In the genomic region with DNA sequence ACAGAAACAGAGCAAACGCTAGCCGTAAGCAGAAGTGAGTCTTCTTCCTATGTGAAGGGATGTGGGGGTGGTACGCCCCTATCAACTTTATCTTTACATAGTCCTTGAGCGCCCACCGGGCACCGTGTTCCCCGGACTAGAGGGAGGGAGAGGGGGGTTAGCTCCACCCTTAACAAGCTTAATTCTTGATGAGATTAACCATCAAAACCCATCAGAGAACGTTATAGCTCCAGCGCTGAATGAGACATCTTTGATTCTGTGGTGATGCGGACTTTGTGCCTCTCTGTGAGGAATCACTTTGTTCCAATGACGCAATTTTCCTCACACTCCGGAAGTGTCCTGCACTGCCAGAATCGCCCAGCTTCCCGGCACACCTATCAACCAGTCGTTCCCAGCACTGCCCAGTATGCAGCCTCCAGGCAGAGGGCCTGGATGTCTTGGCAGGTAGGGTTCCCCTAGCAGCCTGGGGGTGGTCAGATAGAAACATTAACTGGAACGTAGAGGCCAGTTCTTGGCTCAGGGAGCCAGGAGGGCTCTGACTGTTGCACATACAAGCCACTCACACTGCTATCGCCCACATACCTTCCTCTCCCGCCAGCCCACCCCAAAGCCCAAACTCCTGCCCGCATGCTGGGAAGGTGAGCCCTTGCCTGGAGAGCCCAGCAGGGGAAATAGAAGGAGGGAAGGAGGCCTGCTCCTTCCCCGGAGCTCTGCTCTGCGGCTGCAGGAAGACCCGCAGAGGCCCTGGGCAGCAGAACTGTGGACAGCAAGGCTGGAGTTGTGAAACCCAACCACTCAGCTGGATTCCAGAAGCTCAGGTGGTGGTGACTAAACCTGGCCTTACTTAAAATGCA, we compare ENCODE assay signal across 9 cellular contexts. TPM values are rescaled to one million over a fixed set of nuclear protein-coding genes. Genes with fewer than 3 reads are reported as not detected.
DNase-seq lines count a peak whose midpoint lies in the region; ATAC-seq and TF ChIP-seq lines count a peak whose summit lies in the region.
"Had no signal": no experiment of that assay in that cellular context is flagged by ENCODE, and none has a peak within 500 bp of the region (broad histone marks: within the 10 kb centered on the region; RNA-seq: fewer than 3 reads in every experiment).

No MANE protein-coding gene starts in this region.

- H3K4me3 ChIP-seq in GM12865 (ENCODE audit: low read depth, low read length) (peak overlapping the region; percentile 62), OCI-LY7 (ENCODE audit: low read depth, low read length, poor library complexity, severe bottlenecking) (peak overlapping the region; percentile 77), duodenal mucosa (ENCODE audit: low read depth in 1 of 2, low read length in 2 of 2) (peak overlapping the region; percentile 71 to 74), neuron (ENCODE audit: low read length) (peak overlapping the region; percentile 79), thyroid gland (replicated peaks in 1 of 3) (no peak overlapping the region)
- H3K4me3 ChIP-seq: HAP-1 had no signal

- H3K36me3 ChIP-seq in OCI-LY7 (ENCODE audit: insufficient read depth, low read length) (peaks cover 19% of the 10 kb centered on the region), duodenal mucosa (ENCODE audit: control insufficient read depth in 1 of 2, insufficient read depth in 2 of 2, low read length in 2 of 2) (no peaks in the 10 kb centered on the region), neuron (ENCODE audit: insufficient read depth, low read length) (peaks cover 6% of the 10 kb centered on the region), thyroid gland (no peaks in the 10 kb centered on the region)

- TF ChIP-seq CTCF in GM12865 (IDR thresholded peaks at IDR 0.05; ENCODE audit: insufficient read depth, low read depth, low read length, missing control alignments) (no peak), OCI-LY7 (conservative IDR thresholded peaks at IDR 0.05; ENCODE audit: low read length) (no peak), thyroid gland (IDR thresholded peaks at IDR 0.05) (no peak)

- WGBS in thyroid gland, 2 donors = 70 to 85% methylated on average over 18 to 22 of the region's 22 CpGs

- H3K27ac ChIP-seq in OCI-LY7 (ENCODE audit: low read depth, low read length, poor library complexity, severe bottlenecking) = no peak overlapping the region
- H3K27ac ChIP-seq in duodenal mucosa (ENCODE audit: low read depth, low read length) = peak overlapping the region; percentile 8
- no peak overlapping the region for H3K27ac ChIP-seq in thyroid gland

- no peak overlapping the region; the same call in 1 of the 2 replicates for H2AFZ ChIP-seq in OCI-LY7 (ENCODE audit: low read length)
- H2AFZ ChIP-seq in neuron (ENCODE audit: low read depth, low read length) = no peak overlapping the region

- no TSS peak for BruUV-seq in OCI-LY7 (replicated peaks; lab: Mats Ljungman, UMichigan)

- H3K27me3 ChIP-seq in duodenal mucosa (ENCODE audit: control insufficient read depth in 1 of 2, insufficient read depth in 2 of 2, low read length in 2 of 2) (no peaks in the 10 kb centered on the region), neuron (ENCODE audit: insufficient read depth, low read length) (no peaks in the 10 kb centered on the region), thyroid gland (no peaks in the 10 kb centered on the region)
- H3K27me3 ChIP-seq: body of pancreas had no signal

- ATAC-seq in HG03378 (IDR thresholded peaks at IDR 0.05; ENCODE audit: unreplicated experiment) = no peak
- ATAC-seq: body of pancreas had no signal

- peaks cover 19% of the 10 kb centered on the region for H4K20me1 ChIP-seq in OCI-LY7 (ENCODE audit: insufficient read depth, low read length)

- H3K4me1 ChIP-seq in OCI-LY7 (ENCODE audit: insufficient read depth, low read length, poor library complexity, severe bottlenecking) (peaks cover 15% of the 10 kb centered on the region), duodenal mucosa (ENCODE audit: control insufficient read depth in 1 of 2, insufficient read depth in 2 of 2, low read length in 2 of 2) (peaks cover 24 to 31% of the 10 kb centered on the region in 2 donors), neuron (ENCODE audit: insufficient read depth, low read length) (peaks cover 17% of the 10 kb centered on the region), thyroid gland (peaks cover 26 to 49% of the 10 kb centered on the region in 2 donors)

- no peaks in the 10 kb centered on the region for H3K9me2 ChIP-seq in OCI-LY7 (ENCODE audit: insufficient read depth, low read length)

- peak overlapping the region; percentile 70 to 96 for H3K9ac ChIP-seq in duodenal mucosa (ENCODE audit: low read depth in 1 of 2, low read length in 2 of 2)

- peaks cover 27% of the 10 kb centered on the region for H3K79me2 ChIP-seq in OCI-LY7 (ENCODE audit: insufficient read depth, low read depth, low read length)

- POLR2A ChIA-PET in OCI-LY7 (lab: Charles Lee) = interaction anchor here (0.6 to 1.2 kb wide), 4 partner anchors 12 to 360 kb away, joined by 3 to 6 read pairs (median 4); no protein-coding TSS in a partner anchor

- CTCF ChIA-PET in OCI-LY7 (lab: Charles Lee; ENCODE audit: unreplicated experiment) = no interaction called here

- H3K4me2 ChIP-seq in OCI-LY7 (ENCODE audit: low read length) = peak overlapping the region; percentile 98

- intact Hi-C loops in OCI-LY7 (cut with micrococcal nuclease; ENCODE audit: unreplicated experiment) (loop anchor here (2.0 to 10.0 kb wide), 8 partner anchors 73 to 1302 kb away; partner anchors contain the start of genes GRHL1, KLF11, PDIA6 and TAF1B), thyroid gland (cut with DNase I) (no loop called here)

- H3K9me3 ChIP-seq in OCI-LY7 (ENCODE audit: low read length) (no peaks in the 10 kb centered on the region), duodenal mucosa (ENCODE audit: control insufficient read depth in 1 of 2, low read length in 2 of 2) (no peaks in the 10 kb centered on the region), neuron (ENCODE audit: low read length) (peaks cover 2% of the 10 kb centered on the region), thyroid gland (no peaks in the 10 kb centered on the region)
- H3K9me3 ChIP-seq: body of pancreas, HAP-1 had no signal

- no peak for TF ChIP-seq POLR2A in thyroid gland (IDR thresholded peaks at IDR 0.05)

- DNase-seq in GM12865 (ENCODE audit: low read depth) = no peak
- DNase-seq in OCI-LY7 (ENCODE audit: low spot score) = no peak
- no peak for DNase-seq in H4 (ENCODE audit: low spot score)
- DNase-seq in thyroid gland = no peak

RNA-seq across cellular contexts. Expression of gene ODC1, which starts 1.9 kb away (rescaled TPM):
- 273 and 306 TPM in 2 replicates for total RNA-seq in OCI-LY7 (2014; rRNA removed; shearing (Covaris generic))
- 221 and 256 TPM in 2 replicates for total RNA-seq in OCI-LY7 (2022)
- total RNA-seq in H4 (2014; rRNA removed; shearing (Covaris generic)) = 123 and 131 TPM in 2 replicates
- total RNA-seq in thyroid gland = 100 to 1,000 TPM in 1 of 4 donors, 10 to 100 TPM in 3; 72.0 to 126 (median 84.9) TPM

Comparison
In these comparisons a context has a peak if more than half of its experiments do, and no peak if none do; other contexts are left out.
1. H3K4me3 ChIP-seq: peak in GM12865 (single experiment), OCI-LY7 (single experiment), duodenal mucosa (2 of 2) and neuron (single experiment); none in thyroid gland (0 of 3).